In the genomic region with DNA sequence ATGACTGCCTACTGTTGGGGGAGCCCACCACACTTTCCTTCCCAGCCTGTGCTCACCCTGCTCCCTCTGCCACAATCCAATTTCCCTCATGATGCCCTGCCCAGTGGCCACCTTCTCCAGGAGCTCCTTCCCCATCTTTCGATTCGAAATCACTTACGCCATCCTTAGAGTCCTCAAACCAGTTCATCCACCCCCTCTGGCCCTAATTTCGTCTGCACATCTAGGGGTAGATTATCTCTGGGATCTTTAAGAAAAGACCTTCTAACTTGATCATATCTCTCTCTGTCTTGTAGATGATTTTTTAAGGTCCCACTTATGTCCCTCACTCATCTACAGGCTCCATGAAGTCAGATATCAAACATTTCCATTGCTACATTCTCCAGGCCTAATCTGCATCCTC, we compare ENCODE assay signal across 30 cellular contexts. TPM values are rescaled to one million over a fixed set of nuclear protein-coding genes. Genes with fewer than 3 reads are reported as not detected.
"Had no signal": no experiment of that assay in that cellular context is flagged by ENCODE, and none has a peak within 500 bp of the region (broad histone marks: within the 10 kb centered on the region; RNA-seq: fewer than 3 reads in every experiment).

No MANE protein-coding gene starts in this region.

- ATAC-seq: effector memory CD8-positive, alpha-beta T cell; esophagus mucosa; gastrocnemius medialis; heart right ventricle; left colon; left lobe of liver; left ventricle myocardium superior; lower lobe of right lung; mucosa of descending colon had no signal

- H3K4me1 Mint-ChIP-seq: endodermal cell, mesothelial cell of epicardium had no signal

- H3K4me1 ChIP-seq: colonic mucosa, esophagus squamous epithelium, gastrocnemius medialis had no signal

- H3K36me3 Mint-ChIP-seq: mesothelial cell of epicardium had no signal

- H3K9me3 ChIP-seq: colonic mucosa, esophagus squamous epithelium, gastrocnemius medialis, heart right ventricle, lower lobe of right lung, mucosa of descending colon had no signal

- DNase-seq: cerebellar nuclear complex; colonic mucosa; effector CD8-positive, alpha-beta T cell; effector memory CD8-positive, alpha-beta T cell; endodermal cell; erythroblast; esophagus squamous epithelium; foreskin fibroblast; foreskin melanocyte; gastrocnemius medialis; glutamatergic neuron; head of caudate nucleus; heart right ventricle; hippocampal formation; islet precursor cell; kidney; kidney glomerular epithelial cell; left colon; left ventricle myocardium superior; lower lobe of right lung; mesenchymal stem cell; mucosa of descending colon had no signal

- H3K36me3 ChIP-seq: colonic mucosa, esophagus squamous epithelium, gastrocnemius medialis, heart right ventricle, lower lobe of right lung had no signal

- H3K27me3 ChIP-seq: colonic mucosa, gastrocnemius medialis, heart right ventricle had no signal

- H3K4me3 Mint-ChIP-seq: effector memory CD8-positive, alpha-beta T cell; endodermal cell; mesothelial cell of epicardium had no signal

- H3K9me3 Mint-ChIP-seq: effector memory CD8-positive, alpha-beta T cell; endodermal cell; mesothelial cell of epicardium had no signal

- H3K27ac Mint-ChIP-seq: effector memory CD8-positive, alpha-beta T cell; endodermal cell; mesothelial cell of epicardium had no signal

- H3K27ac ChIP-seq: colonic mucosa, epithelial cell of prostate, gastrocnemius medialis had no signal

- H3K4me3 ChIP-seq: colonic mucosa, esophagus squamous epithelium, gastrocnemius medialis, heart right ventricle, lower lobe of right lung, mucosa of descending colon had no signal

RNA-seq across cellular contexts. Expression of gene CYP19A1, which starts 17.1 kb away (rescaled TPM):
- total RNA-seq: chondrocyte, colonic mucosa, dermis microvascular lymphatic vessel endothelial cell, endodermal cell, esophagus mucosa, glomerular endothelial cell, left lobe of liver, lung microvascular endothelial cell, mesothelial cell of epicardium had no signal

RNA-seq across cellular contexts. Expression of gene GLDN, which starts 20.1 kb away (rescaled TPM):
- total RNA-seq: dermis microvascular lymphatic vessel endothelial cell, glomerular endothelial cell, lung microvascular endothelial cell had no signal
